In genomic region chr4:30103455-30103854, GRCh38 we compare ENCODE assay signal across 21 cellular contexts.
DNase-seq lines count a peak whose midpoint lies in the region; ATAC-seq and TF ChIP-seq lines count a peak whose summit lies in the region.
"Had no signal": no experiment of that assay in that cellular context is flagged by ENCODE, and none has a peak within 500 bp of the region (broad histone marks: within the 10 kb centered on the region; RNA-seq: fewer than 3 reads in every experiment).

No MANE protein-coding gene starts in this region.

- TF ChIP-seq CTCF in choroid plexus epithelial cell (conservative IDR thresholded peaks at IDR 0.05; ENCODE audit: low read depth, low read length), result no peak

- H3K27me3 Mint-ChIP-seq in activated T-cell treated with anti-CD3 and anti-CD28 coated beads, Interleukin-2, amount 50 U/mL, for 72 hours (ENCODE audit: low read depth), result no peaks in the 10 kb centered on the region
- H3K27me3 Mint-ChIP-seq: activated naive CD8-positive, alpha-beta T cell treated with anti-CD3 and anti-CD28 coated beads, Interleukin-2, amount 10 ng/mL, durations not matched to agents 7 days and 5 days; dendritic cell treated with granulocyte-macrophage colony-stimulating factor and Interleukin-4, amounts not matched to agents 40 ng/mL and 50 ng/mL, for 4 days had no signal

- no peak overlapping the region for H3K27ac Mint-ChIP-seq in activated T-cell treated with anti-CD3 and anti-CD28 coated beads, Interleukin-2, amount 50 U/mL, for 72 hours
- H3K27ac Mint-ChIP-seq: activated naive CD8-positive, alpha-beta T cell treated with anti-CD3 and anti-CD28 coated beads, Interleukin-2, amount 10 ng/mL, durations not matched to agents 7 days and 5 days; activated T-helper 2 cell treated with anti-CD3 and anti-CD28 coated beads, Interferon-gamma antibody, Interleukin-2, Interleukin-4, amounts not matched to agents 10 μg/mL and 5 μg/mL and 100 μg/mL, durations not matched to agents 14 hours and 24 hours and 36 hours; dendritic cell treated with granulocyte-macrophage colony-stimulating factor and Interleukin-4, amounts not matched to agents 40 ng/mL and 50 ng/mL, for 4 days; T-helper 1 cell treated with Interleukin-12 subunit alpha and Interleukin-12 subunit beta and Interleukin-4 antibody, amounts not matched to agents 30 μg/mL and 1 μg/mL, for 36 hours had no signal

- no peaks in the 10 kb centered on the region for H3K4me1 Mint-ChIP-seq in activated T-cell treated with anti-CD3 and anti-CD28 coated beads, Interleukin-2, amount 50 U/mL, for 72 hours (ENCODE audit: low read depth)
- H3K4me1 Mint-ChIP-seq: activated naive CD8-positive, alpha-beta T cell treated with anti-CD3 and anti-CD28 coated beads, Interleukin-2, amount 10 ng/mL, durations not matched to agents 7 days and 5 days had no signal

- H3K36me3 Mint-ChIP-seq in activated T-cell treated with anti-CD3 and anti-CD28 coated beads, Interleukin-2, amount 50 U/mL, for 72 hours (ENCODE audit: insufficient read depth in 2 of 2), result no peaks in the 10 kb centered on the region
- H3K36me3 Mint-ChIP-seq: activated naive CD8-positive, alpha-beta T cell treated with anti-CD3 and anti-CD28 coated beads, Interleukin-2, amount 10 ng/mL, durations not matched to agents 7 days and 5 days had no signal

- no peak overlapping the region for H3K4me3 Mint-ChIP-seq in activated T-cell treated with anti-CD3 and anti-CD28 coated beads, Interleukin-2, amount 50 U/mL, for 72 hours
- H3K4me3 Mint-ChIP-seq: activated naive CD8-positive, alpha-beta T cell treated with anti-CD3 and anti-CD28 coated beads, Interleukin-2, amount 10 ng/mL, durations not matched to agents 7 days and 5 days; dendritic cell treated with granulocyte-macrophage colony-stimulating factor and Interleukin-4, amounts not matched to agents 40 ng/mL and 50 ng/mL, for 4 days; T-helper 1 cell treated with Interleukin-12 subunit alpha and Interleukin-12 subunit beta and Interleukin-4 antibody, amounts not matched to agents 30 μg/mL and 1 μg/mL, for 36 hours had no signal

- peaks cover 6 to 8% of the 10 kb centered on the region in 2 donors for H3K9me3 Mint-ChIP-seq in activated T-cell treated with anti-CD3 and anti-CD28 coated beads, Interleukin-2, amount 50 U/mL, for 72 hours
- H3K9me3 Mint-ChIP-seq: dendritic cell treated with granulocyte-macrophage colony-stimulating factor and Interleukin-4, amounts not matched to agents 40 ng/mL and 50 ng/mL, for 4 days had no signal

- peak; percentile 6 for DNase-seq in GM03348 (ENCODE audit: low spot score)
- DNase-seq in NCI-H226, result peak; percentile 19
- peak; percentile 1 for DNase-seq in choroid plexus epithelial cell (ENCODE audit: low read depth)
- DNase-seq in iris pigment epithelial cell (ENCODE audit: low read depth), result peak; percentile 39
- no peak for DNase-seq in activated T-cell treated with anti-CD3 and anti-CD28 coated beads for 4 hours
- no peak for DNase-seq in stimulated activated CD4-positive, alpha-beta T cell treated with anti-CD3 and anti-CD28 coated beads, Interleukin-1b, Interleukin-23, amount 100 ng/mL, for 48 hours
- no peak for DNase-seq in activated T-cell treated with anti-CD3 and anti-CD28 coated beads, Interleukin-2, amount 50 U/mL, for 72 hours
- no peak for DNase-seq in T-helper 2 cell
- DNase-seq: activated CD4-positive, alpha-beta T cell treated with anti-CD3 and anti-CD28 coated beads for 48 hours; activated naive CD8-positive, alpha-beta T cell treated with anti-CD3 and anti-CD28 coated beads, Interleukin-2, amount 10 ng/mL, durations not matched to agents 7 days and 5 days; DMS 273 treated with DMSO at 0.1 percent for 48 hours; GF-D8; NCI-H1436; NCI-H2107; Peyer's patch; small intestine; stimulated activated CD4-positive, alpha-beta T cell treated with anti-CD3 and anti-CD28 coated beads, Interleukin-4, amount 100 ng/mL, for 1 hour; stimulated activated naive CD4-positive, alpha-beta T cell treated with Interleukin-2 at 50 U/mL for 16 hours had no signal

- ATAC-seq in activated T-cell treated with anti-CD3 and anti-CD28 coated beads, Interleukin-2, amount 50 U/mL, for 72 hours (replicated peaks in 1 of 2), result no peak

- no peak overlapping the region for H3K4me3 ChIP-seq in choroid plexus epithelial cell (ENCODE audit: low read depth, low read length)
- H3K4me3 ChIP-seq: Peyer's patch had no signal

Comparison
In these comparisons a context has a peak if more than half of its experiments do, and no peak if none do; other contexts are left out.
1. DNase-seq: peak in GM03348 (single experiment), NCI-H226 (single experiment), choroid plexus epithelial cell (single experiment) and iris pigment epithelial cell (single experiment); none in activated T-cell treated with anti-CD3 and anti-CD28 coated beads for 4 hours (single experiment), stimulated activated CD4-positive, alpha-beta T cell treated with anti-CD3 and anti-CD28 coated beads, Interleukin-1b, Interleukin-23, amount 100 ng/mL, for 48 hours (single experiment), activated T-cell treated with anti-CD3 and anti-CD28 coated beads, Interleukin-2, amount 50 U/mL, for 72 hours (0 of 2) and T-helper 2 cell (0 of 5).